Comparison of ENCODE assay signal across 8 cellular contexts in genomic region chr19:37505958-37506386, GRCh38. TPM values are rescaled to one million over a fixed set of nuclear protein-coding genes. Genes with fewer than 3 reads are reported as not detected.
DNase-seq lines count a peak whose midpoint lies in the region; ATAC-seq, FAIRE-seq and TF ChIP-seq lines count a peak whose summit lies in the region.

No MANE protein-coding gene starts in this region.

- peaks cover 0 to 79% of the 10 kb centered on the region in 2 donors for H3K9me3 ChIP-seq in left lung
- no peaks in the 10 kb centered on the region for H3K9me3 ChIP-seq in upper lobe of right lung

- peaks cover 0 to 6% of the 10 kb centered on the region in 2 donors for H3K27me3 ChIP-seq in left lung
- no peaks in the 10 kb centered on the region for H3K27me3 ChIP-seq in upper lobe of right lung

- peaks cover 12 to 20% of the 10 kb centered on the region in 2 donors for H3K9me3 Mint-ChIP-seq in activated naive CD4-positive, alpha-beta T cell treated with anti-CD3 and anti-CD28 coated beads, Interleukin-2, amount 50 U/mL, for 72 hours
- peaks cover 26% of the 10 kb centered on the region for H3K9me3 Mint-ChIP-seq in activated naive CD4-positive, alpha-beta T cell treated with anti-CD3 and anti-CD28 coated beads, Interleukin-2, amount 10 ng/mL, durations not matched to agents 7 days and 5 days
- peaks cover 34% of the 10 kb centered on the region for H3K9me3 Mint-ChIP-seq in activated naive CD8-positive, alpha-beta T cell treated with anti-CD3 and anti-CD28 coated beads, Interleukin-2, amount 50 U/mL, for 24 hours

- H3K4me1 ChIP-seq in left lung (peaks cover 0 to 9% of the 10 kb centered on the region in 2 donors), upper lobe of right lung (no peaks in the 10 kb centered on the region)

- H3K4me3 ChIP-seq in left lung: peak overlapping the region; percentile 55 to 57
- peak overlapping the region; percentile 67 for H3K4me3 ChIP-seq in upper lobe of right lung

- no peak for FAIRE-seq in GM12892 (lab: Jason Lieb, UNC)

- H3K4me1 Mint-ChIP-seq in activated naive CD4-positive, alpha-beta T cell treated with anti-CD3 and anti-CD28 coated beads, Interleukin-2, amount 10 ng/mL, durations not matched to agents 7 days and 5 days: no peaks in the 10 kb centered on the region
- peaks cover 1% of the 10 kb centered on the region for H3K4me1 Mint-ChIP-seq in activated naive CD8-positive, alpha-beta T cell treated with anti-CD3 and anti-CD28 coated beads, Interleukin-2, amount 50 U/mL, for 24 hours

- no peak for TF ChIP-seq POLR2A in GM12892 (IDR thresholded peaks at IDR 0.05; ENCODE audit: low read depth, low read length)

- ATAC-seq in activated naive CD4-positive, alpha-beta T cell treated with anti-CD3 and anti-CD28 coated beads, Interleukin-2, amount 50 U/mL, for 72 hours: peak; percentile 39 to 50
- peak; percentile 16 for ATAC-seq in activated naive CD8-positive, alpha-beta T cell treated with anti-CD3 and anti-CD28 coated beads, Interleukin-2, amount 50 U/mL, for 24 hours
- ATAC-seq in left lung: peak; percentile 21
- peak; percentile 8 for ATAC-seq in upper lobe of right lung
- no peak for ATAC-seq in HG02885 (IDR thresholded peaks at IDR 0.05; ENCODE audit: poor library complexity, unreplicated experiment)
- ATAC-seq in GM19328 (IDR thresholded peaks at IDR 0.05; ENCODE audit: unreplicated experiment): no peak

- TF ChIP-seq CTCF in left lung (IDR thresholded peaks at IDR 0.05) (no peak), upper lobe of right lung (IDR thresholded peaks at IDR 0.05) (no peak)

- intact Hi-C loops in left lung (cut with DNase I) (no loop called here), upper lobe of right lung (cut with DNase I) (no loop called here)

- no peak for DNase-seq in activated naive CD4-positive, alpha-beta T cell treated with anti-CD3 and anti-CD28 coated beads, Interleukin-2, amount 50 U/mL, for 72 hours (ENCODE audit: low spot score in 2 of 2)
- no peak for DNase-seq in activated naive CD4-positive, alpha-beta T cell treated with anti-CD3 and anti-CD28 coated beads, Interleukin-2, amount 10 ng/mL, durations not matched to agents 7 days and 5 days
- DNase-seq in activated naive CD8-positive, alpha-beta T cell treated with anti-CD3 and anti-CD28 coated beads, Interleukin-2, amount 50 U/mL, for 24 hours: no peak
- DNase-seq in left lung (no peak), upper lobe of right lung (no peak), GM12892 (ENCODE audit: insufficient read length) (no peak)

- H3K36me3 ChIP-seq in left lung: peaks cover 0 to 7% of the 10 kb centered on the region in 2 donors
- no peaks in the 10 kb centered on the region for H3K36me3 ChIP-seq in upper lobe of right lung

- H3K4me3 Mint-ChIP-seq in activated naive CD4-positive, alpha-beta T cell treated with anti-CD3 and anti-CD28 coated beads, Interleukin-2, amount 10 ng/mL, durations not matched to agents 7 days and 5 days: no peak overlapping the region
- H3K4me3 Mint-ChIP-seq in activated naive CD8-positive, alpha-beta T cell treated with anti-CD3 and anti-CD28 coated beads, Interleukin-2, amount 50 U/mL, for 24 hours: no peak overlapping the region

- H3K27ac ChIP-seq in left lung (peak overlapping the region; percentile 86 to 90), upper lobe of right lung (peak overlapping the region; percentile 93)

- H3K36me3 Mint-ChIP-seq in activated naive CD4-positive, alpha-beta T cell treated with anti-CD3 and anti-CD28 coated beads, Interleukin-2, amount 50 U/mL, for 72 hours: peaks cover 17 to 43% of the 10 kb centered on the region in 2 donors
- peaks cover 19% of the 10 kb centered on the region for H3K36me3 Mint-ChIP-seq in activated naive CD4-positive, alpha-beta T cell treated with anti-CD3 and anti-CD28 coated beads, Interleukin-2, amount 10 ng/mL, durations not matched to agents 7 days and 5 days
- peaks cover 28% of the 10 kb centered on the region for H3K36me3 Mint-ChIP-seq in activated naive CD8-positive, alpha-beta T cell treated with anti-CD3 and anti-CD28 coated beads, Interleukin-2, amount 50 U/mL, for 24 hours (ENCODE audit: low read depth)

- CTCF ChIA-PET in activated naive CD4-positive, alpha-beta T cell treated with anti-CD3 and anti-CD28 coated beads, Interleukin-2, amount 10 ng/mL, durations not matched to agents 7 days and 5 days (lab: Charles Lee): no interaction called here

- no peaks in the 10 kb centered on the region for H3K27me3 Mint-ChIP-seq in activated naive CD4-positive, alpha-beta T cell treated with anti-CD3 and anti-CD28 coated beads, Interleukin-2, amount 10 ng/mL, durations not matched to agents 7 days and 5 days
- no peaks in the 10 kb centered on the region for H3K27me3 Mint-ChIP-seq in activated naive CD8-positive, alpha-beta T cell treated with anti-CD3 and anti-CD28 coated beads, Interleukin-2, amount 50 U/mL, for 24 hours

- H3K27ac Mint-ChIP-seq in activated naive CD4-positive, alpha-beta T cell treated with anti-CD3 and anti-CD28 coated beads, Interleukin-2, amount 50 U/mL, for 72 hours: no peak overlapping the region
- H3K27ac Mint-ChIP-seq in activated naive CD4-positive, alpha-beta T cell treated with anti-CD3 and anti-CD28 coated beads, Interleukin-2, amount 10 ng/mL, durations not matched to agents 7 days and 5 days: no peak overlapping the region
- no peak overlapping the region for H3K27ac Mint-ChIP-seq in activated naive CD8-positive, alpha-beta T cell treated with anti-CD3 and anti-CD28 coated beads, Interleukin-2, amount 50 U/mL, for 24 hours

RNA-seq across cellular contexts. Expression of gene ZNF793, which starts 0.8 kb away (rescaled TPM):
- total RNA-seq in activated naive CD4-positive, alpha-beta T cell treated with anti-CD3 and anti-CD28 coated beads, Interleukin-2, amount 50 U/mL, for 72 hours: 1 to 10 TPM; 4.5 to 4.7 TPM
- 1 to 10 TPM; 3.5 to 4.8 TPM for total RNA-seq in left lung
- total RNA-seq in upper lobe of right lung: 4.2 TPM
- polyA plus RNA-seq in GM12892 (2012; ENCODE audit: missing spikeins): 1.1 TPM

RNA-seq across cellular contexts. Expression of gene ZNF570, which starts 36.8 kb away (rescaled TPM):
- total RNA-seq in activated naive CD4-positive, alpha-beta T cell treated with anti-CD3 and anti-CD28 coated beads, Interleukin-2, amount 50 U/mL, for 72 hours: 1 to 10 TPM; 3.6 to 9.2 TPM
- total RNA-seq in left lung (1 to 10 TPM; 4.1 to 4.8 TPM), upper lobe of right lung (4.4 TPM)
- 2.0 TPM for polyA plus RNA-seq in GM12892 (2012; ENCODE audit: missing spikeins)

RNA-seq across cellular contexts. Expression of gene ZNF569, which starts 38.7 kb away (rescaled TPM):
- total RNA-seq in activated naive CD4-positive, alpha-beta T cell treated with anti-CD3 and anti-CD28 coated beads, Interleukin-2, amount 50 U/mL, for 72 hours: 1 to 10 TPM; 6.3 to 6.7 TPM
- total RNA-seq in left lung (1 to 10 TPM; 3.5 to 4.6 TPM), upper lobe of right lung (5.2 TPM)
- 3.5 TPM for polyA plus RNA-seq in GM12892 (2012; ENCODE audit: missing spikeins)

Comparison
In these comparisons a context has a peak if more than half of its experiments do, and no peak if none do; other contexts are left out.
1. ATAC-seq: peak in activated naive CD4-positive, alpha-beta T cell treated with anti-CD3 and anti-CD28 coated beads, Interleukin-2, amount 50 U/mL, for 72 hours (2 of 2), activated naive CD8-positive, alpha-beta T cell treated with anti-CD3 and anti-CD28 coated beads, Interleukin-2, amount 50 U/mL, for 24 hours (single experiment), left lung (single experiment) and upper lobe of right lung (single experiment); none in HG02885 (single experiment) and GM19328 (single experiment).